In genomic region chr11:88689548-88690240, GRCh38 we compare ENCODE assay signal across 28 cellular contexts.
A peak's percentile ranks its signal among the peaks of the same experiment; 100 is the strongest.
DNase-seq lines count a peak whose midpoint lies in the region; ATAC-seq and TF ChIP-seq lines count a peak whose summit lies in the region.
"Had no signal": no experiment of that assay in that cellular context is flagged by ENCODE, and none has a peak within 500 bp of the region (broad histone marks: within the 10 kb centered on the region; RNA-seq: fewer than 3 reads in every experiment).

No MANE protein-coding gene starts in this region.

- H2AFZ ChIP-seq in parathyroid adenoma, result peak overlapping the region; percentile 46

- no peak overlapping the region for H3K4me2 ChIP-seq in parathyroid adenoma (ENCODE audit: low read length)
- H3K4me2 ChIP-seq: SK-N-SH had no signal

- no peak overlapping the region for H3K27ac Mint-ChIP-seq in activated CD4-positive, alpha-beta T cell treated with anti-CD3 and anti-CD28 coated beads for 36 hours
- no peak overlapping the region for H3K27ac Mint-ChIP-seq in activated CD4-positive, alpha-beta T cell treated with anti-CD3 and anti-CD28 coated beads, Interleukin-2, amount 10 ng/mL, durations not matched to agents 7 days and 5 days
- H3K27ac Mint-ChIP-seq: activated CD8-positive, alpha-beta T cell treated with anti-CD3 and anti-CD28 coated beads, Interleukin-2, amount 10 ng/mL, durations not matched to agents 7 days and 5 days; activated naive CD4-positive, alpha-beta T cell treated with anti-CD3 and anti-CD28 coated beads, Interleukin-2, amount 50 U/mL, for 24 hours; activated T-helper 2 cell treated with anti-CD3 and anti-CD28 coated beads, Interferon-gamma antibody, Interleukin-2, Interleukin-4, amounts not matched to agents 10 μg/mL and 5 μg/mL and 100 μg/mL, durations not matched to agents 14 hours and 24 hours and 36 hours; HFFc6; mesothelial cell of epicardium; nephron progenitor cell; T-helper 1 cell treated with Interleukin-12 subunit alpha and Interleukin-12 subunit beta and Interleukin-4 antibody, amounts not matched to agents 30 μg/mL and 1 μg/mL, for 36 hours had no signal

- peak; percentile 6 for DNase-seq in activated CD4-positive, alpha-beta T cell treated with anti-CD3 and anti-CD28 coated beads for 36 hours
- DNase-seq in activated CD4-positive, alpha-beta T cell treated with anti-CD3 and anti-CD28 coated beads, Interleukin-2, amount 10 ng/mL, durations not matched to agents 7 days and 5 days, result no peak
- DNase-seq in RWPE1 (ENCODE audit: low spot score) (peak; percentile 2), foreskin keratinocyte (peak in 1 of 2 donors; percentile 8), heart left ventricle (no peak), middle frontal gyrus (ENCODE audit: extremely low spot score, low spot score) (no peak)
- DNase-seq: activated CD8-positive, alpha-beta T cell treated with anti-CD3 and anti-CD28 coated beads, Interleukin-2, amount 10 ng/mL, durations not matched to agents 7 days and 5 days; amygdala; effector CD4-positive, alpha-beta T cell; glutamatergic neuron; HFFc6; islet precursor cell; NCI-H1105; NCI-H187; NCI-H510A; nephron progenitor cell; OCI-M1; SK-N-SH; stimulated activated naive CD8-positive, alpha-beta T cell treated with anti-CD3 and anti-CD28 coated beads, Interleukin-15, Interleukin-2, amounts not matched to agents 100 U/mL and 50 U/mL, for 24 hours; testis had no signal

- H3K9me3 Mint-ChIP-seq in activated CD4-positive, alpha-beta T cell treated with anti-CD3 and anti-CD28 coated beads for 36 hours (ENCODE audit: low read depth), result peaks cover 6% of the 10 kb centered on the region
- peaks cover 5% of the 10 kb centered on the region for H3K9me3 Mint-ChIP-seq in activated CD4-positive, alpha-beta T cell treated with anti-CD3 and anti-CD28 coated beads, Interleukin-2, amount 10 ng/mL, durations not matched to agents 7 days and 5 days
- H3K9me3 Mint-ChIP-seq: activated T-helper 2 cell treated with anti-CD3 and anti-CD28 coated beads, Interferon-gamma antibody, Interleukin-2, Interleukin-4, amounts not matched to agents 10 μg/mL and 5 μg/mL and 100 μg/mL, durations not matched to agents 14 hours and 24 hours and 36 hours; HFFc6; T-helper 1 cell treated with Interleukin-12 subunit alpha and Interleukin-12 subunit beta and Interleukin-4 antibody, amounts not matched to agents 30 μg/mL and 1 μg/mL, for 36 hours had no signal

- H3K9me3 ChIP-seq in parathyroid adenoma (ENCODE audit: control insufficient read depth, low read length) (no peaks in the 10 kb centered on the region), heart left ventricle (peaks cover 0 to 6% (median 0%) of the 10 kb centered on the region in 12 donors)
- H3K9me3 ChIP-seq: SK-N-SH, testis had no signal

- no peaks in the 10 kb centered on the region for H3K36me3 ChIP-seq in parathyroid adenoma (ENCODE audit: control insufficient read depth, insufficient read depth, low read length)
- H3K36me3 ChIP-seq in heart left ventricle, result no peaks in the 10 kb centered on the region

- H3K9ac ChIP-seq in parathyroid adenoma, result no peak overlapping the region
- H3K9ac ChIP-seq: SK-N-SH had no signal

- H3K4me3 ChIP-seq in parathyroid adenoma (ENCODE audit: low read depth, low read length) (no peak overlapping the region), heart left ventricle (no peak overlapping the region)
- H3K4me3 ChIP-seq: testis had no signal

- H3K27me3 Mint-ChIP-seq in activated CD4-positive, alpha-beta T cell treated with anti-CD3 and anti-CD28 coated beads for 36 hours, result peaks cover 2% of the 10 kb centered on the region
- H3K27me3 Mint-ChIP-seq in activated CD4-positive, alpha-beta T cell treated with anti-CD3 and anti-CD28 coated beads, Interleukin-2, amount 10 ng/mL, durations not matched to agents 7 days and 5 days, result no peaks in the 10 kb centered on the region
- H3K27me3 Mint-ChIP-seq: activated naive CD4-positive, alpha-beta T cell treated with anti-CD3 and anti-CD28 coated beads, Interleukin-2, amount 50 U/mL, for 24 hours had no signal

- no peaks in the 10 kb centered on the region for H3K79me2 ChIP-seq in parathyroid adenoma

- peak; percentile 33 for ATAC-seq in activated CD4-positive, alpha-beta T cell treated with anti-CD3 and anti-CD28 coated beads for 36 hours
- ATAC-seq in foreskin keratinocyte (peak; percentile 68), heart left ventricle (no peak), HG03571 (IDR thresholded peaks at IDR 0.05; ENCODE audit: unreplicated experiment) (no peak)
- ATAC-seq: activated CD8-positive, alpha-beta T cell treated with anti-CD3 and anti-CD28 coated beads, Interleukin-2, amount 10 ng/mL, durations not matched to agents 7 days and 5 days; stimulated activated naive CD8-positive, alpha-beta T cell treated with anti-CD3 and anti-CD28 coated beads, Interleukin-15, Interleukin-2, amounts not matched to agents 100 U/mL and 50 U/mL, for 24 hours had no signal

- WGBS in heart left ventricle, 4 donors, result 69 to 74% (median 72%) methylated on average over 6 of the region's 6 CpGs

- H3K27me3 ChIP-seq in foreskin keratinocyte, result peaks cover 9% of the 10 kb centered on the region
- no peaks in the 10 kb centered on the region for H3K27me3 ChIP-seq in parathyroid adenoma (ENCODE audit: control insufficient read depth, insufficient read depth, low read length)
- peaks cover 0 to 4% (median 0%) of the 10 kb centered on the region in 9 donors for H3K27me3 ChIP-seq in heart left ventricle
- H3K27me3 ChIP-seq: testis had no signal

- CTCF ChIA-PET in activated CD4-positive, alpha-beta T cell treated with anti-CD3 and anti-CD28 coated beads for 36 hours (lab: Charles Lee), result no interaction called here
- CTCF ChIA-PET in activated CD4-positive, alpha-beta T cell treated with anti-CD3 and anti-CD28 coated beads, Interleukin-2, amount 10 ng/mL, durations not matched to agents 7 days and 5 days (lab: Charles Lee), result no interaction called here
- CTCF ChIA-PET in RWPE1 (lab: Yijun Ruan, JAX), result interaction anchor here (0.7 kb wide), 1 partner anchor 1647 kb away, joined by 4 read pairs; no protein-coding TSS in a partner anchor

- H3K36me3 Mint-ChIP-seq in activated CD4-positive, alpha-beta T cell treated with anti-CD3 and anti-CD28 coated beads for 36 hours (ENCODE audit: low read depth), result peaks cover 2% of the 10 kb centered on the region
- H3K36me3 Mint-ChIP-seq in activated CD4-positive, alpha-beta T cell treated with anti-CD3 and anti-CD28 coated beads, Interleukin-2, amount 10 ng/mL, durations not matched to agents 7 days and 5 days (ENCODE audit: low read depth), result no peaks in the 10 kb centered on the region
- H3K36me3 Mint-ChIP-seq: activated naive CD4-positive, alpha-beta T cell treated with anti-CD3 and anti-CD28 coated beads, Interleukin-2, amount 50 U/mL, for 24 hours; mesothelial cell of epicardium had no signal

- intact Hi-C loops in activated CD4-positive, alpha-beta T cell treated with anti-CD3 and anti-CD28 coated beads for 36 hours (cut with DNase I, micrococcal nuclease), result no loop called here
- intact Hi-C loops in heart left ventricle (cut with DNase I), result no loop called here

- no peak overlapping the region for H3K4me3 Mint-ChIP-seq in activated CD4-positive, alpha-beta T cell treated with anti-CD3 and anti-CD28 coated beads for 36 hours
- no peak overlapping the region for H3K4me3 Mint-ChIP-seq in activated CD4-positive, alpha-beta T cell treated with anti-CD3 and anti-CD28 coated beads, Interleukin-2, amount 10 ng/mL, durations not matched to agents 7 days and 5 days
- H3K4me3 Mint-ChIP-seq: activated CD8-positive, alpha-beta T cell treated with anti-CD3 and anti-CD28 coated beads, Interleukin-2, amount 10 ng/mL, durations not matched to agents 7 days and 5 days; activated naive CD4-positive, alpha-beta T cell treated with anti-CD3 and anti-CD28 coated beads, Interleukin-2, amount 50 U/mL, for 24 hours; HFFc6; mesothelial cell of epicardium; nephron progenitor cell; T-helper 1 cell treated with Interleukin-12 subunit alpha and Interleukin-12 subunit beta and Interleukin-4 antibody, amounts not matched to agents 30 μg/mL and 1 μg/mL, for 36 hours had no signal

- H3K4me1 ChIP-seq in foreskin keratinocyte (no peaks in the 10 kb centered on the region), parathyroid adenoma (no peaks in the 10 kb centered on the region), heart left ventricle (no peaks in the 10 kb centered on the region)
- H3K4me1 ChIP-seq: testis had no signal

- H3K27ac ChIP-seq in RWPE1, result no peak overlapping the region
- H3K27ac ChIP-seq in foreskin keratinocyte, result no peak overlapping the region
- no peak overlapping the region for H3K27ac ChIP-seq in parathyroid adenoma
- no peak overlapping the region for H3K27ac ChIP-seq in heart left ventricle
- H3K27ac ChIP-seq: C4-2B, epithelial cell of prostate, testis had no signal

- TF ChIP-seq POLR2A in heart left ventricle (IDR thresholded peaks at IDR 0.05), result no peak

- POLR2A ChIA-PET in activated CD4-positive, alpha-beta T cell treated with anti-CD3 and anti-CD28 coated beads for 36 hours (lab: Charles Lee), result no interaction called here
- POLR2A ChIA-PET in activated CD4-positive, alpha-beta T cell treated with anti-CD3 and anti-CD28 coated beads, Interleukin-2, amount 10 ng/mL, durations not matched to agents 7 days and 5 days (lab: Charles Lee), result no interaction called here
- POLR2A ChIA-PET in RWPE1 (lab: Yijun Ruan, JAX; ENCODE audit: low non-redundant PET), result no interaction called here

- TF ChIP-seq CTCF in RWPE1 (conservative IDR thresholded peaks at IDR 0.05; ENCODE audit: low read depth) (no peak), foreskin keratinocyte (conservative IDR thresholded peaks at IDR 0.05) (no peak), parathyroid adenoma (IDR thresholded peaks at IDR 0.05) (no peak), heart left ventricle (IDR thresholded peaks at IDR 0.05) (no peak)

- peaks cover 6% of the 10 kb centered on the region for H3K4me1 Mint-ChIP-seq in activated CD4-positive, alpha-beta T cell treated with anti-CD3 and anti-CD28 coated beads for 36 hours
- peaks cover 5% of the 10 kb centered on the region for H3K4me1 Mint-ChIP-seq in activated CD4-positive, alpha-beta T cell treated with anti-CD3 and anti-CD28 coated beads, Interleukin-2, amount 10 ng/mL, durations not matched to agents 7 days and 5 days
- H3K4me1 Mint-ChIP-seq: mesothelial cell of epicardium, nephron progenitor cell had no signal

Comparison
In these comparisons a context has a peak if more than half of its experiments do, and no peak if none do; other contexts are left out.
1. DNase-seq: peak in activated CD4-positive, alpha-beta T cell treated with anti-CD3 and anti-CD28 coated beads for 36 hours (single experiment) and RWPE1 (single experiment); none in activated CD4-positive, alpha-beta T cell treated with anti-CD3 and anti-CD28 coated beads, Interleukin-2, amount 10 ng/mL, durations not matched to agents 7 days and 5 days (single experiment), heart left ventricle (0 of 5) and middle frontal gyrus (single experiment).
2. ATAC-seq: peak in activated CD4-positive, alpha-beta T cell treated with anti-CD3 and anti-CD28 coated beads for 36 hours (single experiment) and foreskin keratinocyte (single experiment); none in heart left ventricle (0 of 4) and HG03571 (single experiment).